26 cellular contexts compared by ENCODE assay signal in the genomic region with DNA sequence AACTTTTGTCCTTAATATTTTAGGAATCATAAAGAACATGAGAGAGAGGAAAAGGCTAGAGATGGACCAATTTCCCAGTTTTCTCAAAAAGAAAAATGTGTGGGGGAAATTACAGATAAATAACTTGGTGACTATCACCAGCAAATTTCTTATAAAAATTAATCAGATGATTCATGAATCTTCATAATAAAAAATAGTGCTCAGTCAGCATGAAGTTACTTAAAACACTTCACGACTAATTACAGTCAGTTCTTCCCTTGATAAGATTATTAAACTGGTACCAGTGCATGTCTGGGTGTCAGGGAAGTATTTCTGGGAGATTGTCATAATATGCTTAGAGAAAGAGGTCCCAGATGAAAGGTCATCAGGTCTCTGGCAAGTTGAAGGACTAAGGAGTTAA.
"Had no signal": no experiment of that assay in that cellular context is flagged by ENCODE, and none has a peak within 500 bp of the region (broad histone marks: within the 10 kb centered on the region; RNA-seq: fewer than 3 reads in every experiment).

No MANE protein-coding gene starts in this region.

- H3K36me3 ChIP-seq: suprapubic skin, thoracic aorta, thyroid gland, tibial nerve, upper lobe of left lung, upper lobe of right lung, uterus had no signal

- DNase-seq: stimulated activated CD4-positive, alpha-beta T cell treated with anti-CD3 and anti-CD28 coated beads, Interleukin-2, amount 100 ng/mL, for 48 hours; stimulated activated CD4-positive, alpha-beta T cell treated with anti-CD3 and anti-CD28 coated beads, Interleukin-4, amount 100 ng/mL, for 1 hour; stimulated activated CD4-positive, alpha-beta T cell treated with anti-CD3 and anti-CD28 coated beads, Interleukin-4, amount 100 ng/mL, for 24 hours; stimulated activated CD4-positive, alpha-beta T cell treated with anti-CD3 and anti-CD28 coated beads, Interleukin-4, amount 100 ng/mL, for 4 hours; stimulated activated CD8-positive, alpha-beta memory T cell treated with anti-CD3 and anti-CD28 coated beads, Interleukin-4, amount 100 ng/mL, for 48 hours; stimulated activated naive B cell treated with anti-CD40 and anti-IgM and Interleukin-4, amounts not matched to agents 10 μg/mL and 1 μg/mL and 100 μg/mL, for 72 hours; stimulated activated naive CD4-positive, alpha-beta T cell; stimulated activated naive CD4-positive, alpha-beta T cell treated with Interleukin-2 at 50 U/mL for 16 hours; stimulated activated naive CD8-positive, alpha-beta T cell treated with anti-CD3 and anti-CD28 coated beads, Interleukin-15, amount 100 ng/mL, for 72 hours; stimulated activated naive CD8-positive, alpha-beta T cell treated with anti-CD3 and anti-CD28 coated beads, Interleukin-15, Interleukin-2, amounts not matched to agents 100 U/mL and 50 U/mL, for 24 hours; stomach; substantia nigra; testis; thyroid gland; tibial artery; transverse colon; trophoblast cell; upper lobe of right lung; uterus had no signal

- H3K9me3 ChIP-seq: stomach, suprapubic skin, testis, thoracic aorta, thyroid gland, tibial artery, tibial nerve, transverse colon, upper lobe of left lung, upper lobe of right lung, uterus, vagina had no signal

- H3K27ac ChIP-seq: stomach, suprapubic skin, testis, thoracic aorta, thyroid gland, tibial artery, tibial nerve, transverse colon, upper lobe of left lung, upper lobe of right lung, uterus, vagina had no signal

- ATAC-seq: stimulated activated effector memory CD8-positive, alpha-beta T cell treated with anti-CD3 and anti-CD28 coated beads, Interleukin-12 subunit alpha, Interleukin-12 subunit beta, amount 100 ng/mL, for 72 hours; stimulated activated naive B cell treated with anti-CD40 and anti-IgM and Interleukin-4, amounts not matched to agents 10 μg/mL and 1 μg/mL and 100 μg/mL, for 72 hours; stimulated activated naive CD8-positive, alpha-beta T cell treated with anti-CD3 and anti-CD28 coated beads, Interleukin-15, Interleukin-2, amounts not matched to agents 100 U/mL and 50 U/mL, for 24 hours; upper lobe of right lung had no signal

- FAIRE-seq: urothelium cell line had no signal

- H3K4me1 ChIP-seq: stomach, suprapubic skin, testis, tibial nerve, upper lobe of left lung, upper lobe of right lung, uterus, vagina had no signal

- H3K27me3 ChIP-seq: stomach, suprapubic skin, testis, thyroid gland, tibial artery, tibial nerve, transverse colon, upper lobe of left lung, upper lobe of right lung, uterus, vagina had no signal

- H3K4me3 ChIP-seq: stomach, suprapubic skin, testis, thoracic aorta, thyroid gland, tibial artery, tibial nerve, transverse colon, upper lobe of left lung, upper lobe of right lung, uterus, vagina had no signal
